ENCODE assay signal across 21 cellular contexts in the genomic region with DNA sequence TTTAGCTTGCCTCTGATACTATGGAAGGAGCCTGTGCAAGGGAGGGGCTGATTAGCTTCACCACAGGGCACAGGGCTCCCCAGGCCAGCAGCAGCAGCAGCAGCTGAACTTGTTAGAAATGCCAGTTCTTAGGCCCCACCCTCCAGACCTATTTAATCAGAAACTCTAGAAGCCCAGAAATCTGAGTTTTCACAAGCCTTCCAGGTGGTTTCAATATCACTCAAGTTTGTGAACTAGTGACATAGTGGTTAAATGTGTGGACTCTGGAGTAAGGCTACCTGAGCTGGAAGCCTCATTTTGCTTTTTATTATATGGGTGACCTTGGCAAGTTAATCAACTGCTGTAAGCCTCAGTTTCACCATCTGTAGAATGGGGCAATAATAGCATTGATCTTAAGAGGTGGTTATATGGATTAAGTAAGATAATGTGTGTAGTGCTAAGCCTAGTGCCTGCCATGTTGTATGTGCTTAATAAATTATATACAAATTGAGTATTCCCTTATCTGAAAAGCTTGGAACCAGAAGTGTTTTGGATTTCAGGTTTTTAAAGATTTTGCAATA.
DNase-seq lines count a peak whose midpoint lies in the region; ATAC-seq, FAIRE-seq and TF ChIP-seq lines count a peak whose summit lies in the region.
"Had no signal": no experiment of that assay in that cellular context is flagged by ENCODE, and none has a peak within 500 bp of the region (broad histone marks: within the 10 kb centered on the region; RNA-seq: fewer than 3 reads in every experiment).

No MANE protein-coding gene starts in this region.

- no peak for FAIRE-seq in HepG2 (lab: Jason Lieb, UNC)
- no peak for FAIRE-seq in K562 (lab: Jason Lieb, UNC)
- FAIRE-seq: A549, G401.6, GM12892, GM18507 had no signal

- CTCF ChIA-PET in HepG2 (lab: Yijun Ruan, JAX; ENCODE audit: low intra/inter-chr PET ratio, low total read pairs) (no interaction called here), K562 (lab: Yijun Ruan, JAX; ENCODE audit: low intra/inter-chr PET ratio) (no interaction called here)

- peak; percentile 37 for DNase-seq in NCI-H82 (lab: John Stamatoyannopoulos, UW)
- DNase-seq in NCI-H82 treated with DMSO at 0.1 percent for 48 hours (lab: John Stamatoyannopoulos, UW; ENCODE audit: unreplicated experiment): no peak
- no peak for DNase-seq in HepG2 (ENCODE audit: low spot score)
- DNase-seq in right lobe of liver: no peak
- DNase-seq in K562 (ENCODE audit: extremely low read depth in 1 of 4, low spot score in 3 of 4): no peak
- no peak for DNase-seq in medulla oblongata (ENCODE audit: extremely low spot score)
- no peak for DNase-seq in NCI-H2081 treated with DMSO at 0.1 percent for 48 hours (lab: John Stamatoyannopoulos, UW)
- DNase-seq: AML-193; Caco-2; Calu3; CD4-positive, alpha-beta T cell; CD8-positive, alpha-beta T cell; DMS79 treated with DMSO at 0.1 percent for 48 hours; GF-D8 had no signal

- H3K4me1 ChIP-seq in HepG2 (ENCODE audit: insufficient read depth, low read length) (no peaks in the 10 kb centered on the region), right lobe of liver (no peaks in the 10 kb centered on the region), K562 (replicated peaks in 1 of 2; ENCODE audit: control insufficient read depth in 2 of 2, insufficient read depth in 2 of 2, low read length in 2 of 2) (peaks cover 0 to 4% of the 10 kb centered on the region in 2 experiments; a peak in 1 of 5 replicates)
- H3K4me1 ChIP-seq: A549; BLaER1 treated with 17β-estradiol and CSF1 and Interleukin-3, amounts not matched to agents 10 nM and 100 nM; Caco-2 had no signal

- H3K4me2 ChIP-seq in HepG2 (ENCODE audit: low read depth, low read length) (no peak overlapping the region), K562 (ENCODE audit: insufficient read depth, low read length) (no peak overlapping the region)
- H3K4me2 ChIP-seq: A549; BLaER1 treated with 17β-estradiol and CSF1 and Interleukin-3, amounts not matched to agents 10 nM and 100 nM had no signal

- TF ChIP-seq EP300 in HepG2 (IDR thresholded peaks at IDR 0.05; ENCODE audit: low read depth in 2 of 2, low read length in 2 of 2): no peak
- TF ChIP-seq EP300 in HepG2 (CRISPR knock-in tag; IDR thresholded peaks at IDR 0.05; ENCODE audit: borderline replicate concordance): no peak
- no peak for TF ChIP-seq EP300 in K562 (IDR thresholded peaks at IDR 0.05; ENCODE audit: low read length)

- H3K27me3 ChIP-seq in HepG2 (ENCODE audit: control insufficient read depth in 1 of 2, insufficient read depth in 2 of 2, low read length in 2 of 2) (0 out of 5 replicates have a peak, but pooled peaks cover 0 to 6% of the 10 kb centered on the region in 2 experiments), right lobe of liver (no peaks in the 10 kb centered on the region), K562 (ENCODE audit: control insufficient read depth in 2 of 2, insufficient read depth in 2 of 2, low read length in 2 of 2) (peaks cover 4 to 7% of the 10 kb centered on the region in 2 experiments; a peak in 3 of 5 replicates)
- H3K27me3 ChIP-seq: BLaER1 treated with 17β-estradiol and CSF1 and Interleukin-3, amounts not matched to agents 10 nM and 100 nM had no signal

- no peaks in the 10 kb centered on the region for H4K20me1 ChIP-seq in HepG2 (ENCODE audit: insufficient read depth, low read length)
- H4K20me1 ChIP-seq in K562 (replicated peaks; ENCODE audit: control insufficient read depth, insufficient read depth, low read length): no peaks in the 10 kb centered on the region
- H4K20me1 ChIP-seq: BLaER1 treated with 17β-estradiol and CSF1 and Interleukin-3, amounts not matched to agents 10 nM and 100 nM had no signal

- no peak for TF ChIP-seq CTCF in HepG2 (CRISPR knock-in tag; IDR thresholded peaks at IDR 0.05)
- TF ChIP-seq CTCF in right lobe of liver (IDR thresholded peaks at IDR 0.05): no peak
- TF ChIP-seq CTCF in K562 (IDR thresholded peaks at IDR 0.05 in 2 of 3, conservative IDR thresholded peaks at IDR 0.05 in 1 of 3; ENCODE audit: insufficient read depth in 2 of 3, low read depth in 1 of 3, low read length in 3 of 3): no peak

- H3K4me3 ChIP-seq in HepG2 (replicated peaks in 1 of 3; ENCODE audit: insufficient read depth in 1 of 3, low read depth in 2 of 3, low read length in 3 of 3) (no peak overlapping the region), right lobe of liver (no peak overlapping the region), K562 (no peak overlapping the region)
- H3K4me3 ChIP-seq: A549; BLaER1 treated with 17β-estradiol and CSF1 and Interleukin-3, amounts not matched to agents 10 nM and 100 nM had no signal

- H3K27ac ChIP-seq in HepG2 (ENCODE audit: extremely low read length, insufficient read depth, low read length) (no peak overlapping the region), right lobe of liver (no peak overlapping the region), K562 (ENCODE audit: extremely low read depth, low read depth, low read length) (no peak overlapping the region)
- H3K27ac ChIP-seq: 22Rv1; A549; BLaER1 treated with 17β-estradiol and CSF1 and Interleukin-3, amounts not matched to agents 10 nM and 100 nM; C4-2B had no signal

- H3K36me3 ChIP-seq in HepG2 (replicated peaks in 1 of 2; ENCODE audit: control insufficient read depth in 1 of 2, insufficient read depth in 2 of 2, low read length in 2 of 2) (no peaks in the 10 kb centered on the region), right lobe of liver (no peaks in the 10 kb centered on the region), K562 (ENCODE audit: control insufficient read depth, insufficient read depth, low read length) (no peaks in the 10 kb centered on the region)
- H3K36me3 ChIP-seq: BLaER1 treated with 17β-estradiol and CSF1 and Interleukin-3, amounts not matched to agents 10 nM and 100 nM had no signal

- no peak for TF ChIP-seq RAD21 in HepG2 (CRISPR knock-in tag; IDR thresholded peaks at IDR 0.05)
- no peak for TF ChIP-seq RAD21 in K562 (CRISPR knock-in tag; conservative IDR thresholded peaks at IDR 0.05 in 1 of 2, IDR thresholded peaks at IDR 0.05 in 1 of 2)

- BruUV-seq in HepG2 (replicated peaks; lab: Mats Ljungman, UMichigan): no TSS peak
- BruUV-seq in K562 (replicated peaks; lab: Mats Ljungman, UMichigan): no TSS peak

- H3K9me3 ChIP-seq in HepG2 (ENCODE audit: low read length) (no peaks in the 10 kb centered on the region), right lobe of liver (no peaks in the 10 kb centered on the region), K562 (replicated peaks; ENCODE audit: control insufficient read depth, insufficient read depth, low read depth, low read length) (no peaks in the 10 kb centered on the region)
- H3K9me3 ChIP-seq: A549 had no signal

- POLR2A ChIA-PET in HepG2 (lab: Yijun Ruan, JAX): no interaction called here
- POLR2A ChIA-PET in K562 (lab: Yijun Ruan, JAX): interaction anchor here (0.5 to 0.9 kb wide), 2 partner anchors 16 to 21 kb away, joined by 3 to 5 read pairs; no protein-coding TSS in a partner anchor

- H3K79me2 ChIP-seq in HepG2 (ENCODE audit: insufficient read depth, low read length): no peaks in the 10 kb centered on the region
- no peaks in the 10 kb centered on the region for H3K79me2 ChIP-seq in K562 (ENCODE audit: control insufficient read depth, insufficient read depth, low read length)

- TF ChIP-seq POLR2A in HepG2 (IDR thresholded peaks at IDR 0.05; ENCODE audit: insufficient read depth in 1 of 2, low read depth in 2 of 2, low read length in 2 of 2) (no peak), right lobe of liver (IDR thresholded peaks at IDR 0.05) (no peak), K562 (conservative IDR thresholded peaks at IDR 0.05) (no peak)

- no peaks in the 10 kb centered on the region for H3K9me1 ChIP-seq in K562 (ENCODE audit: control insufficient read depth, insufficient read depth, low read length)

- intact Hi-C loops in HepG2 (cut with micrococcal nuclease; ENCODE audit: unreplicated experiment) (no loop called here), right lobe of liver (cut with DNase I) (no loop called here), K562 (cut with micrococcal nuclease) (no loop called here)

- ATAC-seq in HepG2: no peak
- no peak for ATAC-seq in right lobe of liver
- no peak for ATAC-seq in K562
- ATAC-seq: A549; CD8-positive, alpha-beta T cell had no signal

- H2AFZ ChIP-seq in HepG2 (ENCODE audit: low read length) (no peak overlapping the region), K562 (ENCODE audit: low read depth, low read length) (no peak overlapping the region)

- no peak overlapping the region for H3K9ac ChIP-seq in HepG2 (ENCODE audit: insufficient read depth, low read depth, low read length)
- no peak overlapping the region for H3K9ac ChIP-seq in K562 (ENCODE audit: insufficient read depth in 1 of 2, low read depth in 2 of 2, low read length in 2 of 2)
- H3K9ac ChIP-seq: BLaER1 treated with 17β-estradiol and CSF1 and Interleukin-3, amounts not matched to agents 10 nM and 100 nM had no signal

- in situ Hi-C loops in HepG2 (cut with HindIII; ENCODE audit: extremely low pct_ligation_motif_present, low pct_unique_long_range_greater_than_20kb): no loop called here
- in situ Hi-C loops in K562 (cut with MboI): no loop called here

TF ChIP-seq in HepG2, 621 proteins besides CTCF, POLR2A, EP300 and RAD21:
- TF ChIP-seq SMAD3 (CRISPR knock-in tag; IDR thresholded peaks at IDR 0.05) (no peak), ZFP82 (CRISPR knock-in tag; IDR thresholded peaks at IDR 0.05; ENCODE audit: borderline replicate concordance) (no peak), ZNF562 (CRISPR knock-in tag; IDR thresholded peaks at IDR 0.05; ENCODE audit: borderline replicate concordance) (no peak), ZNF629 (CRISPR knock-in tag; conservative IDR thresholded peaks at IDR 0.05) (peak; percentile 62), ZNF776 (CRISPR knock-in tag; IDR thresholded peaks at IDR 0.05) (no peak), ONECUT2 (CRISPR knock-in tag; IDR thresholded peaks at IDR 0.05) (no peak), NR2C2 (CRISPR knock-in tag; IDR thresholded peaks at IDR 0.05; ENCODE audit: borderline replicate concordance) (no peak), PHF8 (CRISPR knock-in tag; IDR thresholded peaks at IDR 0.05) (no peak)

TF ChIP-seq in K562, 482 proteins besides CTCF, POLR2A, EP300 and RAD21 (continues in another document):
- TF ChIP-seq RBM25 (IDR thresholded peaks at IDR 0.05; ENCODE audit: low read depth, low read length, severe bottlenecking) (peak; percentile 54), ADNP (tag; IDR thresholded peaks at IDR 0.05) (0 out of 2 replicates have a peak, but pooled peaks have one; percentile 43)
